ENCODE assay signal across 14 cellular contexts in the genomic region with DNA sequence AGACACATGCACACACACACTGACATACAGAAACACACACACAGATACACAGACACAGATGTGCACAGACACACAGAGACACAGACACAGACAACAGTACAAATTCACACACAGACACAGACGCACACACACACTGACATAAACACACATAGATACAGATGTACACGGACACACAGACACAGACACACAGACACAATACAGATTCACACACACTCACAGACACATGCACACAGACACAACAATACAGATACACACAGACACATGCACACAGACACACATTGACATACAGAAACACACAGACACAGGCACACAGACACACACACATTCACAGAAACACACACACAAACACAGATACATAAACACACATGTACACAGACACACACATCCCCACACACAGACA.
A peak's percentile ranks its signal among the peaks of the same experiment; 100 is the strongest.
DNase-seq lines count a peak whose midpoint lies in the region; ATAC-seq, FAIRE-seq and TF ChIP-seq lines count a peak whose summit lies in the region.
"Had no signal": no experiment of that assay in that cellular context is flagged by ENCODE, and none has a peak within 500 bp of the region (broad histone marks: within the 10 kb centered on the region; RNA-seq: fewer than 3 reads in every experiment).

No MANE protein-coding gene starts in this region.

- no peak overlapping the region for H3K9ac ChIP-seq in H1 (replicated peaks in 1 of 4; ENCODE audit: extremely low read depth in 1 of 4, low read depth in 3 of 4, low read length in 3 of 4)
- H3K9ac ChIP-seq: GM23248 had no signal

- no peak overlapping the region for H4K8ac ChIP-seq in H1 (ENCODE audit: extremely low read depth, insufficient read depth, low read length)

- H2BK120ac ChIP-seq in H1 (replicated peaks; ENCODE audit: low read depth, low read length) = peak overlapping the region; percentile 33

- no peak overlapping the region for H2BK20ac ChIP-seq in H1 (ENCODE audit: low read length)

- no peak overlapping the region for H3K4me2 ChIP-seq in H1 (ENCODE audit: insufficient read depth in 1 of 2, low read depth in 2 of 2, low read length in 2 of 2)
- H3K4me2 ChIP-seq: A549 had no signal

- no peak for TF ChIP-seq EP300 in H1 (IDR thresholded peaks at IDR 0.05; ENCODE audit: borderline replicate concordance in 1 of 2, low read depth in 2 of 2, low read length in 2 of 2)

- H3K36me3 ChIP-seq in H1 (ENCODE audit: control insufficient read depth in 2 of 4, insufficient read depth in 4 of 4, low read length in 3 of 4) = no peaks in the 10 kb centered on the region
- H3K36me3 ChIP-seq: BE2C had no signal

- H3K14ac ChIP-seq in H1 (ENCODE audit: insufficient read length) = no peak overlapping the region

- H4K91ac ChIP-seq in H1 (replicated peaks; ENCODE audit: insufficient read length, low read length) = no peak overlapping the region

- CTCF ChIA-PET in H1 (lab: Charles Lee; ENCODE audit: partially characterized antibody) = interaction anchor here (1.3 kb wide), 1 partner anchor 38 kb away, joined by 3 read pairs; no protein-coding TSS in a partner anchor

- H3K9me3 Mint-ChIP-seq in neural crest cell = no peaks in the 10 kb centered on the region

- peak overlapping the region; percentile 84 for H3K23ac ChIP-seq in H1 (ENCODE audit: insufficient read length)

- WGBS in H1 (ENCODE audit: extremely low coverage in 1 of 2, insufficient coverage in 1 of 2, insufficient read length in 1 of 2, insufficient replicate concordance in 2 of 2, low coverage in 1 of 2, low lambda C conversion rate in 2 of 2, missing lambda C conversion rate in 1 of 2), 2 experiments = 88% methylated on average over 2 of the region's 2 CpGs; no CpG with 5 or more reads in 1 of the 2 experiments

- POLR2A ChIA-PET in H1 (lab: Charles Lee; ENCODE audit: partially characterized antibody) = no interaction called here

- DNase-seq in H1 (ENCODE audit: low read depth in 1 of 2, low spot score in 2 of 2) = no peak
- DNase-seq in neural crest cell (ENCODE audit: low read depth, low spot score) = no peak
- DNase-seq: BE2C; CD4-positive, alpha-beta memory T cell; DMS79; GM23248; KG1 had no signal

- no peak overlapping the region for H3K4ac ChIP-seq in H1 (replicated peaks; ENCODE audit: insufficient read length, low read depth, low read length)

- H3K4me3 Mint-ChIP-seq in neural crest cell = no peak overlapping the region
- H3K4me3 Mint-ChIP-seq: CD4-positive, alpha-beta memory T cell had no signal

- no peaks in the 10 kb centered on the region for H3K27me3 Mint-ChIP-seq in neural crest cell (ENCODE audit: low read depth)
- H3K27me3 Mint-ChIP-seq: CD4-positive, alpha-beta memory T cell had no signal

- no peaks in the 10 kb centered on the region for H3K36me3 Mint-ChIP-seq in neural crest cell (ENCODE audit: low read depth)
- H3K36me3 Mint-ChIP-seq: CD4-positive, alpha-beta memory T cell had no signal

- H2BK15ac ChIP-seq in H1 (ENCODE audit: low read length) = peak overlapping the region; percentile 97; the same call in 1 of the 2 replicates

- no peak overlapping the region for H4K5ac ChIP-seq in H1 (ENCODE audit: insufficient read length, low read depth, low read length)

- 0 out of 2 replicates have a peak overlapping the region, but pooled peaks have one; percentile 3 for H3K27ac ChIP-seq in VCaP
- no peak overlapping the region; the same call in 1 of the 2 replicates for H3K27ac ChIP-seq in H1 (ENCODE audit: low read depth, low read length)
- H3K27ac ChIP-seq: A549, C4-2B, GM23248 had no signal

- H3K23me2 ChIP-seq in H1 (ENCODE audit: low read depth, low read length) = peaks cover 4% of the 10 kb centered on the region

- H4K20me1 ChIP-seq in H1 (replicated peaks in 1 of 2; ENCODE audit: control insufficient read depth in 1 of 2, insufficient read depth in 2 of 2, low read length in 2 of 2) = peaks cover 0 to 4% of the 10 kb centered on the region in 2 experiments

- TF ChIP-seq CTCF in VCaP (conservative IDR thresholded peaks at IDR 0.05) = no peak
- no peak for TF ChIP-seq CTCF in H1 (IDR thresholded peaks at IDR 0.05; ENCODE audit: control extremely low read depth in 1 of 3, insufficient read depth in 1 of 3, low read depth in 1 of 3, low read length in 3 of 3)
- no peak for TF ChIP-seq CTCF in neural crest cell (conservative IDR thresholded peaks at IDR 0.05)

- no peak for TF ChIP-seq RAD21 in H1 (IDR thresholded peaks at IDR 0.05 in 1 of 2, conservative IDR thresholded peaks at IDR 0.05 in 1 of 2; ENCODE audit: low read depth in 2 of 2, low read length in 2 of 2)

- no peak overlapping the region for H2BK12ac ChIP-seq in H1 (ENCODE audit: low read depth, low read length)

- H2AK5ac ChIP-seq in H1 (ENCODE audit: low read depth, low read length) = peak overlapping the region; percentile 93; the same call in 1 of the 2 replicates

- FAIRE-seq in H1 (lab: Jason Lieb, UNC) = no peak
- FAIRE-seq: A549, GM12892 had no signal

- H3K4me1 Mint-ChIP-seq in neural crest cell = no peaks in the 10 kb centered on the region

- H3K79me1 ChIP-seq in H1 (ENCODE audit: low read depth, low read length) = no peaks in the 10 kb centered on the region

- peaks cover 0 to 4% (median 0%) of the 10 kb centered on the region in 4 experiments; a peak in 3 of 7 replicates for H3K4me1 ChIP-seq in H1 (replicated peaks in 1 of 4; ENCODE audit: control insufficient read depth in 3 of 4, insufficient read depth in 4 of 4, low read length in 3 of 4)
- H3K4me1 ChIP-seq: A549, BE2C had no signal

- H3K9me3 ChIP-seq in H1 (ENCODE audit: insufficient read depth in 2 of 2, low read depth in 1 of 2, low read length in 1 of 2) = no peaks in the 10 kb centered on the region
- H3K9me3 ChIP-seq: A549, BE2C had no signal

- no peak overlapping the region for H2AFZ ChIP-seq in H1 (ENCODE audit: low read length)
- H2AFZ ChIP-seq: GM23248 had no signal

- ATAC-seq in HG03159 (IDR thresholded peaks at IDR 0.05; ENCODE audit: unreplicated experiment) = no peak
- ATAC-seq in HG03442 (IDR thresholded peaks at IDR 0.05; ENCODE audit: unreplicated experiment) = no peak
- ATAC-seq in GM19035 (IDR thresholded peaks at IDR 0.05; ENCODE audit: unreplicated experiment) = no peak
- ATAC-seq: A549 had no signal

- no peak overlapping the region for H3K18ac ChIP-seq in H1 (ENCODE audit: extremely low read depth, low read length)

- H3K27me3 ChIP-seq in H1 (replicated peaks in 1 of 4; ENCODE audit: control insufficient read depth in 3 of 4, extremely low read depth in 1 of 4, insufficient read depth in 3 of 4, low read length in 3 of 4) = no peaks in the 10 kb centered on the region
- H3K27me3 ChIP-seq: BE2C had no signal

- H3K27ac Mint-ChIP-seq in neural crest cell (ENCODE audit: unreplicated experiment) = peak overlapping the region; percentile 69
- H3K27ac Mint-ChIP-seq: CD4-positive, alpha-beta memory T cell had no signal

- H3K56ac ChIP-seq in H1 (replicated peaks; ENCODE audit: insufficient read length, low read depth, low read length) = no peak overlapping the region

- H3K4me3 ChIP-seq in H1 (ENCODE audit: extremely low read depth in 1 of 4, insufficient read depth in 2 of 4, low read depth in 3 of 4, low read length in 4 of 4) = no peak overlapping the region
- H3K4me3 ChIP-seq: A549, GM23248 had no signal

- no peak for TF ChIP-seq POLR2A in H1 (IDR thresholded peaks at IDR 0.05; ENCODE audit: control extremely low read depth in 1 of 2, low read depth in 2 of 2, low read length in 2 of 2)

- H3K79me2 ChIP-seq in H1 (ENCODE audit: control insufficient read depth in 1 of 2, insufficient read depth in 2 of 2, low read length in 2 of 2) = no peaks in the 10 kb centered on the region

- H2BK5ac ChIP-seq in H1 (ENCODE audit: low read depth, low read length) = peak overlapping the region; percentile 60

TF ChIP-seq in H1, 55 proteins besides CTCF, POLR2A, EP300 and RAD21:
- TF ChIP-seq CEBPB (IDR thresholded peaks at IDR 0.05; ENCODE audit: low read depth, low read length) = no peak
- no peak for TF ChIP-seq TAF7 (optimal IDR thresholded peaks at IDR 0.05; ENCODE audit: borderline replicate concordance, low read depth, low read length)
- TF ChIP-seq NRF1 (IDR thresholded peaks at IDR 0.05; ENCODE audit: low read depth, low read length) = no peak
- no peak for TF ChIP-seq BACH1 (IDR thresholded peaks at IDR 0.05; ENCODE audit: low read length)
- TF ChIP-seq KDM1A (IDR thresholded peaks at IDR 0.05; ENCODE audit: borderline replicate concordance, low read length) = no peak
- no peak for TF ChIP-seq CHD1 (IDR thresholded peaks at IDR 0.05; ENCODE audit: low read depth, low read length)
- TF ChIP-seq CTBP2 (IDR thresholded peaks at IDR 0.05; ENCODE audit: borderline replicate concordance, insufficient read depth, insufficient read length, low read length) = no peak
- TF ChIP-seq SP1 (IDR thresholded peaks at IDR 0.05; ENCODE audit: low read depth, low read length) = no peak
